In genomic region chr13:76879876-76880270, GRCh38 we compare ENCODE assay signal across 9 cellular contexts. TPM values are rescaled to one million over a fixed set of nuclear protein-coding genes. Genes with fewer than 3 reads are reported as not detected.
DNase-seq lines count a peak whose midpoint lies in the region; ATAC-seq and TF ChIP-seq lines count a peak whose summit lies in the region.
"Had no signal": no experiment of that assay in that cellular context is flagged by ENCODE, and none has a peak within 500 bp of the region (broad histone marks: within the 10 kb centered on the region; RNA-seq: fewer than 3 reads in every experiment).

No MANE protein-coding gene starts in this region.

- DNase-seq in heart right ventricle (no peak), left ventricle myocardium superior (no peak), PC-3 (no peak), upper lobe of right lung (no peak), DMS 273 (lab: John Stamatoyannopoulos, UW; ENCODE audit: unreplicated experiment) (no peak), NOMO-1 (lab: John Stamatoyannopoulos, UW; ENCODE audit: unreplicated experiment in 2 of 2) (no peak), osteocyte (ENCODE audit: extremely low spot score, unreplicated experiment) (no peak)
- DNase-seq: NCI-H2171 had no signal

- no peak for TF ChIP-seq CTCF in heart right ventricle (IDR thresholded peaks at IDR 0.05)
- no peak for TF ChIP-seq CTCF in PC-3 (conservative IDR thresholded peaks at IDR 0.05; ENCODE audit: low read depth, low read length)
- TF ChIP-seq CTCF in gastroesophageal sphincter (IDR thresholded peaks at IDR 0.05), result no peak
- no peak for TF ChIP-seq CTCF in upper lobe of right lung (IDR thresholded peaks at IDR 0.05)
- TF ChIP-seq CTCF in osteocyte (IDR thresholded peaks at IDR 0.05), result no peak

- H3K4me3 ChIP-seq in heart right ventricle (peak overlapping the region in 4 of 10 donors; percentile 6 to 13 (median 10)), PC-3 (ENCODE audit: low read length) (no peak overlapping the region), gastroesophageal sphincter (no peak overlapping the region), upper lobe of right lung (peak overlapping the region; percentile 1)

- H3K27me3 ChIP-seq in heart right ventricle (no peaks in the 10 kb centered on the region), PC-3 (ENCODE audit: low read length) (no peaks in the 10 kb centered on the region), gastroesophageal sphincter (no peaks in the 10 kb centered on the region), upper lobe of right lung (no peaks in the 10 kb centered on the region)

- H3K4me2 ChIP-seq in PC-3 (ENCODE audit: low read length), result peak overlapping the region; percentile 64; the same call in 1 of the 2 replicates

- no peaks in the 10 kb centered on the region for H3K9me3 ChIP-seq in heart right ventricle
- H3K9me3 ChIP-seq in PC-3 (ENCODE audit: low read length), result no peaks in the 10 kb centered on the region
- H3K9me3 ChIP-seq in gastroesophageal sphincter, result no peaks in the 10 kb centered on the region
- no peaks in the 10 kb centered on the region for H3K9me3 ChIP-seq in upper lobe of right lung

- H3K36me3 ChIP-seq in heart right ventricle (no peaks in the 10 kb centered on the region), PC-3 (ENCODE audit: low read depth, low read length) (no peaks in the 10 kb centered on the region), gastroesophageal sphincter (no peaks in the 10 kb centered on the region), upper lobe of right lung (no peaks in the 10 kb centered on the region)

- CTCF ChIA-PET in PC-3 (lab: Charles Lee), result no interaction called here

- peaks cover 3% of the 10 kb centered on the region for H3K36me3 Mint-ChIP-seq in osteocyte (ENCODE audit: unreplicated experiment)

- 65 to 72% methylated on average over 3 of the region's 3 CpGs for WGBS in heart right ventricle, 2 donors
- 50 to 62% methylated on average over 2 to 3 of the region's 3 CpGs for WGBS in gastroesophageal sphincter (ENCODE audit: low coverage in 1 of 2), 2 donors

- no peak overlapping the region for H3K4me3 Mint-ChIP-seq in osteocyte (ENCODE audit: unreplicated experiment)

- H3K27ac Mint-ChIP-seq in osteocyte (ENCODE audit: unreplicated experiment), result no peak overlapping the region

- TF ChIP-seq EP300 in gastroesophageal sphincter (IDR thresholded peaks at IDR 0.05), result no peak

- H3K79me2 ChIP-seq in PC-3 (ENCODE audit: low read length), result peaks cover 15% of the 10 kb centered on the region

- H3K9me3 Mint-ChIP-seq in osteocyte (ENCODE audit: unreplicated experiment), result no peaks in the 10 kb centered on the region

- intact Hi-C loops in heart right ventricle (cut with DNase I), result loop anchor here in 5 of 10 donors (5.0 to 10.0 kb wide), 5 partner anchors 55 to 405 kb away; no protein-coding TSS in a partner anchor
- intact Hi-C loops in left ventricle myocardium superior (cut with micrococcal nuclease), result no loop called here
- intact Hi-C loops in PC-3 (cut with micrococcal nuclease), result no loop called here
- intact Hi-C loops in upper lobe of right lung (cut with DNase I), result loop anchor here (10.0 kb wide), 1 partner anchor 215 kb away; no protein-coding TSS in a partner anchor

- peaks cover 0 to 62% (median 34%) of the 10 kb centered on the region in 9 donors for H3K4me1 ChIP-seq in heart right ventricle
- peaks cover 27% of the 10 kb centered on the region for H3K4me1 ChIP-seq in PC-3 (ENCODE audit: insufficient read depth, low read length)
- peaks cover 0 to 62% (median 0%) of the 10 kb centered on the region in 3 donors for H3K4me1 ChIP-seq in gastroesophageal sphincter
- H3K4me1 ChIP-seq in upper lobe of right lung, result peaks cover 6% of the 10 kb centered on the region

- no TSS peak for BruUV-seq in PC-3 (replicated peaks; lab: Mats Ljungman, UMichigan)

- no peaks in the 10 kb centered on the region for H4K20me1 ChIP-seq in PC-3 (ENCODE audit: low read length)

- H3K27me3 Mint-ChIP-seq in osteocyte (ENCODE audit: unreplicated experiment), result peaks cover 42% of the 10 kb centered on the region

- H3K9ac ChIP-seq in PC-3 (ENCODE audit: low read length), result no peak overlapping the region

- ATAC-seq in heart right ventricle, result peak in 3 of 8 donors; percentile 6 to 10 (median 6)
- no peak for ATAC-seq in left ventricle myocardium superior
- no peak; the same call in 1 of the 2 replicates for ATAC-seq in PC-3
- no peak for ATAC-seq in gastroesophageal sphincter
- no peak for ATAC-seq in upper lobe of right lung

- no peaks in the 10 kb centered on the region for H3K9me2 ChIP-seq in PC-3 (replicated peaks; ENCODE audit: low read length)

- H2AFZ ChIP-seq in PC-3 (ENCODE audit: low read length), result no peak overlapping the region

- POLR2A ChIA-PET in PC-3 (lab: Charles Lee; ENCODE audit: unreplicated experiment), result interaction anchor here (0.7 kb wide), 1 partner anchor 57 kb away, joined by 10 read pairs; no protein-coding TSS in a partner anchor

- H3K4me1 Mint-ChIP-seq in osteocyte (ENCODE audit: unreplicated experiment), result peaks cover 12% of the 10 kb centered on the region

- H3F3A ChIP-seq in PC-3 (ENCODE audit: low read length, unreplicated experiment), result no peaks in the 10 kb centered on the region

- TF ChIP-seq POLR2A in gastroesophageal sphincter (IDR thresholded peaks at IDR 0.05), result no peak

- H3K27ac ChIP-seq in heart right ventricle (peak overlapping the region; percentile 26 to 94 (median 74)), PC-3 (ENCODE audit: low read length) (peak overlapping the region; percentile 43; the same call in 1 of the 2 replicates), gastroesophageal sphincter (peak overlapping the region; percentile 47 to 71 (median 64)), upper lobe of right lung (peak overlapping the region; percentile 58)

RNA-seq across cellular contexts. Expression of gene KCTD12, which starts 6.3 kb away (rescaled TPM):
- total RNA-seq in heart right ventricle (10 to 100 TPM; 21.0 to 56.5 (median 32.5) TPM), left ventricle myocardium superior (39.6 TPM), PC-3 (2014; rRNA removed) (7.0 and 7.8 TPM in 2 replicates), gastroesophageal sphincter (100 to 1,000 TPM in 3 of 4 donors, 10 to 100 TPM in 1; 88.9 to 192 (median 128) TPM), upper lobe of right lung (152 TPM), osteocyte (32.9 and 36.3 TPM in 2 replicates)
- polyA plus RNA-seq in heart right ventricle, result 10 to 100 TPM; 12.4 to 15.5 TPM
